21 cellular contexts compared by ENCODE assay signal in the genomic region with DNA sequence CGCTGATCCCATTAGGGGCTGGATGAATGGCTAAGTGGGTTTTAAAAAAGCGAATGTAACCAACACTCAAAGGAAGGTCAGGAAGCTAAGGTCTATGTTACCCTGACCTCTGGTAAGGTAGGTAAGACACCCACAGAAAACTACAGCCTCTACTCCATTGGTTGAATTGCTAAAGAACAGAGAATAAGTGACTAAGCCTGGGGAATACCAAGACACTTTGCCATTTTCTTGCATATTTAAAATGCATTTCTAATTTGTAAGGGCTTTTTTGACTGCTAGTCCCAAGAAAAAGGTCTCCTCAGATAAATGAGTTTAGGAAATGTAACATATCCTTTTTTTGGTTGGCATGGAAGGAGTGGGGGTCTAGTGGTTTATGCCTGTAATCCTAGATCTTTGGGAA.
"Had no signal": no experiment of that assay in that cellular context is flagged by ENCODE, and none has a peak within 500 bp of the region (broad histone marks: within the 10 kb centered on the region; RNA-seq: fewer than 3 reads in every experiment).

No MANE protein-coding gene starts in this region.

- H3K9me3 ChIP-seq: colonic mucosa, esophagus muscularis mucosa, lower lobe of right lung, sigmoid colon, upper lobe of right lung had no signal

- H3K4me3 ChIP-seq: colonic mucosa, esophagus muscularis mucosa, hepatocyte, lower lobe of right lung, sigmoid colon, upper lobe of right lung had no signal

- H3K4me1 ChIP-seq: colonic mucosa, lower lobe of right lung had no signal

- ATAC-seq: left colon, lower lobe of right lung, upper lobe of right lung had no signal

- DNase-seq: activated CD4-positive, CD25-positive, alpha-beta regulatory T cell treated with anti-CD3 and anti-CD28 coated beads, Interleukin-2, amount 50 U/mL, for 72 hours; activated CD8-positive, alpha-beta memory T cell treated with anti-CD3 and anti-CD28 coated beads for 24 hours; activated naive CD4-positive, alpha-beta T cell; activated naive CD8-positive, alpha-beta T cell treated with anti-CD3 and anti-CD28 coated beads for 36 hours; colonic mucosa; left colon; lower lobe of right lung; nephron progenitor cell; nucleus accumbens; posterior cingulate gyrus; sigmoid colon; stimulated activated CD4-positive, alpha-beta T cell treated with anti-CD3 and anti-CD28 coated beads, Interleukin-12 subunit alpha, Interleukin-12 subunit beta, amount 100 ng/mL, for 4 hours; stimulated activated CD4-positive, alpha-beta T cell treated with anti-CD3 and anti-CD28 coated beads, Interleukin-1b, Interleukin-23, amount 100 ng/mL, for 48 hours; stimulated activated CD8-positive, alpha-beta memory T cell treated with anti-CD3 and anti-CD28 coated beads, Interleukin-4, amount 100 ng/mL, for 48 hours; stimulated activated naive CD4-positive, alpha-beta T cell; SW 1271; T-helper 2 cell; upper lobe of right lung had no signal

- H3K79me2 ChIP-seq: hepatocyte had no signal

- H3K36me3 ChIP-seq: colonic mucosa, esophagus muscularis mucosa, lower lobe of right lung, sigmoid colon, upper lobe of right lung had no signal

- H2AFZ ChIP-seq: hepatocyte had no signal

- H3K4me2 ChIP-seq: hepatocyte had no signal

- H3K27me3 ChIP-seq: colonic mucosa, esophagus muscularis mucosa, hepatocyte, sigmoid colon, upper lobe of right lung had no signal

- H3K27ac ChIP-seq: colonic mucosa, esophagus muscularis mucosa, hepatocyte, lower lobe of right lung, sigmoid colon, upper lobe of right lung, VCaP had no signal
